In genomic region chr15:80252281-80252619, GRCh38 we compare ENCODE assay signal across 10 cellular contexts. TPM values are rescaled to one million over a fixed set of nuclear protein-coding genes. Genes with fewer than 3 reads are reported as not detected.
DNase-seq lines count a peak whose midpoint lies in the region; ATAC-seq and TF ChIP-seq lines count a peak whose summit lies in the region.
"Had no signal": no experiment of that assay in that cellular context is flagged by ENCODE, and none has a peak within 500 bp of the region (broad histone marks: within the 10 kb centered on the region; RNA-seq: fewer than 3 reads in every experiment).

No MANE protein-coding gene starts in this region.

- no peaks in the 10 kb centered on the region for H3K9me1 ChIP-seq in IMR-90 (ENCODE audit: insufficient read depth, low read length)

- no peak overlapping the region for H3K9ac ChIP-seq in IMR-90 (ENCODE audit: low read depth, low read length)
- H3K9ac ChIP-seq in neuronal stem cell (ENCODE audit: low read depth, low read length, poor library complexity) = no peak overlapping the region

- in situ Hi-C loops in IMR-90 (cut with MboI; ENCODE audit: low sequenced_read_pairs) = no loop called here

- H3K18ac ChIP-seq in IMR-90 (ENCODE audit: low read depth, low read length) (no peak overlapping the region), neuronal stem cell (ENCODE audit: low read length) (no peak overlapping the region)

- no peak overlapping the region; the same call in 1 of the 2 replicates for H3K4me3 ChIP-seq in BE2C (ENCODE audit: low read depth, low read length)
- H3K4me3 ChIP-seq in IMR-90 (ENCODE audit: insufficient read depth, low read depth, low read length) = no peak overlapping the region; the same call in 1 of the 2 replicates
- peak overlapping the region; percentile 32 for H3K4me3 ChIP-seq in epithelial cell of proximal tubule (ENCODE audit: low read depth, low read length)
- peak overlapping the region; percentile 20 to 80 for H3K4me3 ChIP-seq in neuronal stem cell (ENCODE audit: low read length in 2 of 2)

- no peak for TF ChIP-seq POLR2A in IMR-90 (IDR thresholded peaks at IDR 0.05; ENCODE audit: low read depth, low read length)

- H3K4me2 ChIP-seq in IMR-90 (ENCODE audit: low read depth, low read length) (peak overlapping the region; percentile 84; the same call in 1 of the 2 replicates), neuronal stem cell (ENCODE audit: insufficient read depth, low read length, poor library complexity, severe bottlenecking) (peak overlapping the region; percentile 94)

- H3K23ac ChIP-seq in IMR-90 (ENCODE audit: low read depth, low read length) = no peak overlapping the region
- no peak overlapping the region for H3K23ac ChIP-seq in neuronal stem cell (ENCODE audit: low read depth, low read length, poor library complexity)

- H3K4me1 ChIP-seq in BE2C (no peaks in the 10 kb centered on the region), IMR-90 (ENCODE audit: control insufficient read depth, insufficient read depth, low read length) (peaks cover 2% of the 10 kb centered on the region; the same call in 1 of the 2 replicates), neuronal stem cell (ENCODE audit: control insufficient read depth in 2 of 2, insufficient read depth in 1 of 2, low read depth in 1 of 2, low read length in 2 of 2) (peaks cover 0 to 2% of the 10 kb centered on the region in 2 donors)

- intact Hi-C loops in IMR-90 (cut with micrococcal nuclease) = no loop called here

- no peak overlapping the region for H3K27ac ChIP-seq in IMR-90 (ENCODE audit: insufficient read depth, low read length)
- no peak overlapping the region for H3K27ac ChIP-seq in neuronal stem cell (replicated peaks; ENCODE audit: low read length)
- H3K27ac ChIP-seq: HL-60 had no signal

- no peak overlapping the region for H2BK12ac ChIP-seq in neuronal stem cell (ENCODE audit: low read length)

- H4K5ac ChIP-seq in IMR-90 (ENCODE audit: low read depth, low read length) = no peak overlapping the region

- H2BK120ac ChIP-seq in IMR-90 (ENCODE audit: low read depth, low read length) = no peak overlapping the region
- no peak overlapping the region for H2BK120ac ChIP-seq in neuronal stem cell (ENCODE audit: low read depth, low read length)

- H4K8ac ChIP-seq in IMR-90 (ENCODE audit: low read depth in 2 of 2, low read length in 2 of 2) (no peak overlapping the region), neuronal stem cell (ENCODE audit: low read depth, low read length) (no peak overlapping the region)

- no TSS peak for BruUV-seq in IMR-90 (replicated peaks; lab: Mats Ljungman, UMichigan)

- H3K36me3 ChIP-seq in BE2C (no peaks in the 10 kb centered on the region), IMR-90 (ENCODE audit: control insufficient read depth, insufficient read depth, low read length) (no peaks in the 10 kb centered on the region), neuronal stem cell (replicated peaks in 1 of 2; ENCODE audit: control insufficient read depth in 2 of 2, insufficient read depth in 2 of 2, low read length in 2 of 2) (no peaks in the 10 kb centered on the region)

- no peak overlapping the region for H2AFZ ChIP-seq in IMR-90 (replicated peaks; ENCODE audit: low read length, poor library complexity)
- H2AFZ ChIP-seq in neuronal stem cell (ENCODE audit: low read length) = peak overlapping the region; percentile 88

- H3K4ac ChIP-seq in IMR-90 (ENCODE audit: low read depth, low read length) = no peak overlapping the region
- H3K4ac ChIP-seq in neuronal stem cell (ENCODE audit: low read length) = no peak overlapping the region

- POLR2A ChIA-PET in IMR-90 (lab: Charles Lee; ENCODE audit: unreplicated experiment) = no interaction called here

- no peak overlapping the region for H4K91ac ChIP-seq in IMR-90 (ENCODE audit: insufficient read depth, low read depth, low read length)
- H4K91ac ChIP-seq in neuronal stem cell (ENCODE audit: low read depth, low read length, poor library complexity) = no peak overlapping the region

- no peak overlapping the region for H3K56ac ChIP-seq in IMR-90 (ENCODE audit: extremely low read depth, insufficient read depth, low read length)

- H2BK15ac ChIP-seq in IMR-90 (ENCODE audit: low read depth, low read length) (no peak overlapping the region), neuronal stem cell (ENCODE audit: low read length) (no peak overlapping the region)

- no peaks in the 10 kb centered on the region for H3K79me1 ChIP-seq in IMR-90 (ENCODE audit: low read depth in 1 of 2, low read length in 2 of 2)
- no peaks in the 10 kb centered on the region for H3K79me1 ChIP-seq in neuronal stem cell (ENCODE audit: low read depth, low read length)

- no peak overlapping the region for H2AK5ac ChIP-seq in IMR-90 (ENCODE audit: low read depth, low read length)
- no peak overlapping the region for H2AK5ac ChIP-seq in neuronal stem cell (ENCODE audit: low read depth, low read length)

- no peak for ATAC-seq in IMR-90 (ENCODE audit: low read depth)
- no peak for ATAC-seq in GM19455 (IDR thresholded peaks at IDR 0.05; ENCODE audit: unreplicated experiment)
- ATAC-seq in HG02981 (IDR thresholded peaks at IDR 0.05; ENCODE audit: unreplicated experiment) = no peak

- no peak overlapping the region for H2AK9ac ChIP-seq in IMR-90 (replicated peaks; ENCODE audit: low read depth, low read length, poor library complexity)

- H3K14ac ChIP-seq in IMR-90 (replicated peaks; ENCODE audit: low read depth, low read length) (no peak overlapping the region), neuronal stem cell (ENCODE audit: low read length) (no peak overlapping the region)

- CTCF ChIA-PET in IMR-90 (lab: Yijun Ruan, JAX) = no interaction called here

- H3K27me3 ChIP-seq in BE2C = peaks cover 89% of the 10 kb centered on the region
- H3K27me3 ChIP-seq in IMR-90 (ENCODE audit: control insufficient read depth, insufficient read depth, low read length) = peaks cover 70% of the 10 kb centered on the region
- H3K27me3 ChIP-seq in neuronal stem cell (ENCODE audit: control insufficient read depth in 3 of 3, insufficient read depth in 3 of 3, low read depth in 1 of 3, low read length in 3 of 3) = peaks cover 3 to 75% (median 26%) of the 10 kb centered on the region in 3 experiments

- dilution Hi-C loops in IMR-90 (cut with HindIII; ENCODE audit: low sequenced_read_pairs, unreplicated experiment) = no loop called here

- no peak for TF ChIP-seq RAD21 in IMR-90 (IDR thresholded peaks at IDR 0.05; ENCODE audit: low read length)

- no peak for TF ChIP-seq CTCF in BE2C (IDR thresholded peaks at IDR 0.05; ENCODE audit: low read depth, low read length)
- no peak for TF ChIP-seq CTCF in IMR-90 (conservative IDR thresholded peaks at IDR 0.05; ENCODE audit: low read depth, low read length)
- no peak for TF ChIP-seq CTCF in epithelial cell of proximal tubule (conservative IDR thresholded peaks at IDR 0.05; ENCODE audit: low read depth, low read length)

- DNase-seq in BE2C (peak; percentile 47), IMR-90 (no peak), epithelial cell of proximal tubule (ENCODE audit: low read depth) (no peak), neuronal stem cell (ENCODE audit: low spot score) (no peak), COLO668 (lab: John Stamatoyannopoulos, UW; ENCODE audit: unreplicated experiment) (no peak)
- no peak for DNase-seq in stimulated activated CD4-positive, alpha-beta T cell treated with anti-CD3 and anti-CD28 coated beads, Interleukin-2, amount 100 ng/mL, for 48 hours
- DNase-seq: activated CD4-positive, CD25-positive, alpha-beta regulatory T cell had no signal

- no peak overlapping the region for H2BK20ac ChIP-seq in IMR-90 (ENCODE audit: low read depth, low read length)

- H2BK5ac ChIP-seq in IMR-90 (ENCODE audit: low read depth, low read length, poor library complexity, severe bottlenecking) (no peak overlapping the region), neuronal stem cell (ENCODE audit: low read length) (no peak overlapping the region)

- no peaks in the 10 kb centered on the region for H4K20me1 ChIP-seq in IMR-90 (ENCODE audit: insufficient read depth, low read length)

- H3K9me3 ChIP-seq in BE2C (no peaks in the 10 kb centered on the region), IMR-90 (ENCODE audit: control insufficient read depth, insufficient read depth, low read length) (peaks cover 5% of the 10 kb centered on the region), neuronal stem cell (replicated peaks in 1 of 2; ENCODE audit: control insufficient read depth in 2 of 2, insufficient read depth in 1 of 2, low read depth in 1 of 2, low read length in 2 of 2) (no peaks in the 10 kb centered on the region)

- WGBS in IMR-90 (ENCODE audit: extremely low coverage in 2 of 2, insufficient read length in 1 of 2), 2 experiments = 0% methylated on average over 2 of the region's 7 CpGs; no CpG with 5 or more reads in 1 of the 2 experiments
- WGBS in neuronal stem cell (ENCODE audit: extremely low coverage in 2 of 2, insufficient read length in 2 of 2, insufficient replicate concordance in 1 of 2), 2 donors = no CpG with 5 or more reads among the region's 7 CpGs

TF ChIP-seq in IMR-90, 13 proteins besides CTCF, POLR2A, EP300 and RAD21:
- TF ChIP-seq, protein P1, sequence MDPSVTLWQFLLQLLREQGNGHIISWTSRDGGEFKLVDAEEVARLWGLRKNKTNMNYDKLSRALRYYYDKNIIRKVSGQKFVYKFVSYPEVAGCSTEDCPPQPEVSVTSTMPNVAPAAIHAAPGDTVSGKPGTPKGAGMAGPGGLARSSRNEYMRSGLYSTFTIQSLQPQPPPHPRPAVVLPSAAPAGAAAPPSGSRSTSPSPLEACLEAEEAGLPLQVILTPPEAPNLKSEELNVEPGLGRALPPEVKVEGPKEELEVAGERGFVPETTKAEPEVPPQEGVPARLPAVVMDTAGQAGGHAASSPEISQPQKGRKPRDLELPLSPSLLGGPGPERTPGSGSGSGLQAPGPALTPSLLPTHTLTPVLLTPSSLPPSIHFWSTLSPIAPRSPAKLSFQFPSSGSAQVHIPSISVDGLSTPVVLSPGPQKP (IDR thresholded peaks at IDR 0.05; ENCODE audit: borderline replicate concordance, low read depth, low read length) = no peak
- TF ChIP-seq RCOR1 (IDR thresholded peaks at IDR 0.05; ENCODE audit: insufficient replicate concordance, low read length) = no peak
- TF ChIP-seq MAFK (IDR thresholded peaks at IDR 0.05; ENCODE audit: low read depth, low read length) = no peak
- no peak for TF ChIP-seq MAZ (IDR thresholded peaks at IDR 0.05; ENCODE audit: borderline replicate concordance, low read depth, low read length)

RNA-seq across cellular contexts. Expression of gene CTXND1, which starts 0.2 kb away (rescaled TPM):
- 0.17 TPM for polyA plus RNA-seq in BE2C (2012; ENCODE audit: insufficient read depth, insufficient read length, low read depth)
- total RNA-seq in IMR-90 (2012; rRNA removed) (not detected in 2 replicates), epithelial cell of proximal tubule (not detected in 2 replicates)
- polyA plus RNA-seq in IMR-90 (2012; rRNA removed) = not detected in 2 replicates
- not detected in 2 replicates for polyA plus RNA-seq in IMR-90 (2012; cell fraction: cytosol; rRNA removed)
- polyA plus RNA-seq in IMR-90 (2012; cell fraction: nucleus; rRNA removed; ENCODE audit: low replicate concordance) = not detected in 2 replicates
- polyA plus RNA-seq in neuronal stem cell (2013, experiment 1 of 2) = 0.03 TPM
- polyA plus RNA-seq in neuronal stem cell (2013, experiment 2 of 2) = 0.03 TPM

Comparison
In these comparisons a context has a peak if more than half of its experiments do, and no peak if none do; other contexts are left out.
1. H3K4me3 ChIP-seq: peak in epithelial cell of proximal tubule (single experiment) and neuronal stem cell (2 of 2); none in BE2C (single experiment) and IMR-90 (single experiment).